8 cellular contexts compared by ENCODE assay signal in genomic region chr18:59332986-59333385, GRCh38. TPM values are rescaled to one million over a fixed set of nuclear protein-coding genes. Genes with fewer than 3 reads are reported as not detected.
"Had no signal": no experiment of that assay in that cellular context is flagged by ENCODE, and none has a peak within 500 bp of the region (broad histone marks: within the 10 kb centered on the region; RNA-seq: fewer than 3 reads in every experiment).

No MANE protein-coding gene starts in this region.

- DNase-seq: H9, HCEC 1CT had no signal

- FAIRE-seq: H1, H54, HTR-8/SVneo had no signal

- H2AFZ ChIP-seq: GM23338 had no signal

- ATAC-seq: GM23338 had no signal

- H3K4me3 ChIP-seq: GM23338 had no signal

- H3K4me2 ChIP-seq: GM23338 had no signal

RNA-seq across cellular contexts. Expression of gene CPLX4, which starts 14.5 kb away (rescaled TPM):
- total RNA-seq: GM23338, H1, H9, HT-29 had no signal
- polyA plus RNA-seq: GM23338, H1, IgD-negative memory B cell had no signal

RNA-seq across cellular contexts. Expression of gene RAX, which starts 59.7 kb away (rescaled TPM):
- total RNA-seq: HT-29 had no signal
- polyA plus RNA-seq: IgD-negative memory B cell had no signal
